In genomic region chr12:99809921-99810320, GRCh38 we compare ENCODE assay signal across 24 cellular contexts.
"Had no signal": no experiment of that assay in that cellular context is flagged by ENCODE, and none has a peak within 500 bp of the region (broad histone marks: within the 10 kb centered on the region; RNA-seq: fewer than 3 reads in every experiment).

No MANE protein-coding gene starts in this region.

- H3K27me3 Mint-ChIP-seq: activated CD4-positive, alpha-beta T cell treated with anti-CD3 and anti-CD28 coated beads for 36 hours; activated CD8-positive, alpha-beta memory T cell treated with anti-CD3 and anti-CD28 coated beads, Interleukin-2, amount 10 ng/mL, durations not matched to agents 7 days and 5 days; activated naive CD8-positive, alpha-beta T cell; central memory CD8-positive, alpha-beta T cell had no signal

- H3K27me3 ChIP-seq: gastrocnemius medialis, testis, transverse colon had no signal

- H3K27ac ChIP-seq: gastrocnemius medialis, lower lobe of right lung, testis, transverse colon had no signal

- DNase-seq: activated CD4-positive, alpha-beta T cell treated with anti-CD3 and anti-CD28 coated beads for 36 hours; activated CD4-positive, CD25-positive, alpha-beta regulatory T cell; activated CD8-positive, alpha-beta memory T cell treated with anti-CD3 and anti-CD28 coated beads, Interleukin-2, amount 10 ng/mL, durations not matched to agents 7 days and 5 days; activated CD8-positive, alpha-beta T cell treated with anti-CD3 and anti-CD28 coated beads, Interleukin-2, amount 10 ng/mL, durations not matched to agents 7 days and 5 days; activated effector memory CD4-positive, alpha-beta T cell treated with Interleukin-2 at 50 U/mL for 16 hours; activated naive CD4-positive, alpha-beta T cell treated with Interleukin-2 at 50 U/mL for 16 hours; dermis blood vessel endothelial cell; effector CD8-positive, alpha-beta T cell; gastrocnemius medialis; glutamatergic neuron; left cardiac atrium; lower lobe of right lung; mesenchymal stem cell; natural killer cell; posterior cingulate gyrus; right cardiac atrium; stimulated activated CD4-positive, alpha-beta T cell treated with anti-CD3 and anti-CD28 coated beads, Interleukin-2, amount 100 ng/mL, for 48 hours; stimulated activated naive CD8-positive, alpha-beta T cell treated with anti-CD3 and anti-CD28 coated beads, Interleukin-15, Interleukin-2, amounts not matched to agents 100 U/mL and 50 U/mL, for 24 hours; testis; transverse colon had no signal

- H3K36me3 ChIP-seq: gastrocnemius medialis, lower lobe of right lung, transverse colon had no signal

- H3K9me3 ChIP-seq: gastrocnemius medialis, lower lobe of right lung, testis, transverse colon had no signal

- H3K4me1 ChIP-seq: gastrocnemius medialis, lower lobe of right lung, transverse colon had no signal

- ATAC-seq: activated CD4-positive, alpha-beta T cell treated with anti-CD3 and anti-CD28 coated beads for 36 hours; activated CD8-positive, alpha-beta memory T cell treated with anti-CD3 and anti-CD28 coated beads, Interleukin-2, amount 10 ng/mL, durations not matched to agents 7 days and 5 days; activated CD8-positive, alpha-beta T cell treated with anti-CD3 and anti-CD28 coated beads, Interleukin-2, amount 10 ng/mL, durations not matched to agents 7 days and 5 days; gastrocnemius medialis; left cardiac atrium; lower lobe of right lung; natural killer cell; right cardiac atrium; stimulated activated naive CD8-positive, alpha-beta T cell treated with anti-CD3 and anti-CD28 coated beads, Interleukin-15, Interleukin-2, amounts not matched to agents 100 U/mL and 50 U/mL, for 24 hours had no signal

- H3K4me3 ChIP-seq: gastrocnemius medialis, lower lobe of right lung, testis, transverse colon had no signal

- H3K27ac Mint-ChIP-seq: activated CD4-positive, alpha-beta T cell treated with anti-CD3 and anti-CD28 coated beads for 36 hours; activated CD8-positive, alpha-beta memory T cell treated with anti-CD3 and anti-CD28 coated beads, Interleukin-2, amount 10 ng/mL, durations not matched to agents 7 days and 5 days; activated CD8-positive, alpha-beta T cell treated with anti-CD3 and anti-CD28 coated beads, Interleukin-2, amount 10 ng/mL, durations not matched to agents 7 days and 5 days; activated naive CD8-positive, alpha-beta T cell; natural killer cell had no signal

- H3K4me1 Mint-ChIP-seq: activated CD4-positive, alpha-beta T cell treated with anti-CD3 and anti-CD28 coated beads for 36 hours; activated CD8-positive, alpha-beta memory T cell treated with anti-CD3 and anti-CD28 coated beads, Interleukin-2, amount 10 ng/mL, durations not matched to agents 7 days and 5 days; central memory CD8-positive, alpha-beta T cell; natural killer cell had no signal

- H3K4me3 Mint-ChIP-seq: activated CD4-positive, alpha-beta T cell treated with anti-CD3 and anti-CD28 coated beads for 36 hours; activated CD8-positive, alpha-beta memory T cell treated with anti-CD3 and anti-CD28 coated beads, Interleukin-2, amount 10 ng/mL, durations not matched to agents 7 days and 5 days; activated CD8-positive, alpha-beta T cell treated with anti-CD3 and anti-CD28 coated beads, Interleukin-2, amount 10 ng/mL, durations not matched to agents 7 days and 5 days; activated naive CD8-positive, alpha-beta T cell; central memory CD8-positive, alpha-beta T cell; natural killer cell had no signal

- H3K36me3 Mint-ChIP-seq: activated CD8-positive, alpha-beta memory T cell treated with anti-CD3 and anti-CD28 coated beads, Interleukin-2, amount 10 ng/mL, durations not matched to agents 7 days and 5 days; activated naive CD8-positive, alpha-beta T cell; natural killer cell had no signal

- FAIRE-seq: bronchial epithelial cell, keratinocyte had no signal
